ENCODE assay signal across 28 cellular contexts in the genomic region with DNA sequence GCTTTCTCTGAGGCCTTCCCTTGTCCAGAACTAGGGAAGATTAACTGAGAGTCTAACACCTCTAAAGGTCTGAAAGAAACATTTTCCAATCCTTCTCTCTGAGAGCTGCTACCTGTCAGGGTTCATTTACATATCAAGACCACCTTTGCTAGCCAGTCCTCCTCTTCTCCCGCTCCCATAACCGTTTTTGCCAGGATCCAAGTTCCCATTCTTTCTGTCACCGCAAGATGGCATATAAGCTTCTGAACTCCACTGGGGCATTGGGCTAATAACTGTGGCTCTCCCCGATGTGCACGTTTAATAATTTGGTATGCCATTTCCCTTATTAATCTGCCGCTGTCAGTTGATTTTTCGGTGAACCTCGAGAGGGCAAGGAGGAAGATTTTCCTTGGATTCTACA.
DNase-seq lines count a peak whose midpoint lies in the region; ATAC-seq and TF ChIP-seq lines count a peak whose summit lies in the region.
"Had no signal": no experiment of that assay in that cellular context is flagged by ENCODE, and none has a peak within 500 bp of the region (broad histone marks: within the 10 kb centered on the region; RNA-seq: fewer than 3 reads in every experiment).

No MANE protein-coding gene starts in this region.

- in situ Hi-C loops in KBM-7 (cut with MboI; ENCODE audit: low pct_unique_long_range_greater_than_20kb, low sequenced_read_pairs) = no loop called here

- no peak for ATAC-seq in HG02623 (IDR thresholded peaks at IDR 0.05; ENCODE audit: unreplicated experiment)
- ATAC-seq: K562; mucosa of descending colon; natural killer cell treated with Interleukin-12 subunit alpha and Interleukin-12 subunit beta and Interleukin-15 and Interleukin-18, amount 100 ng/mL, for 72 hours had no signal

- no peak for TF ChIP-seq CTCF in VCaP (conservative IDR thresholded peaks at IDR 0.05)

- DNase-seq in NCI-H82 (lab: John Stamatoyannopoulos, UW) = peak; percentile 19
- DNase-seq in NCI-H82 treated with DMSO at 0.1 percent for 48 hours (lab: John Stamatoyannopoulos, UW; ENCODE audit: unreplicated experiment) = no peak
- DNase-seq in iPS DF 19.7 (ENCODE audit: low read depth, low spot score) = peak; percentile 1
- DNase-seq in anterior cingulate cortex (lab: John Stamatoyannopoulos, UW) = no peak
- no peak for DNase-seq in hepatic stellate cell (ENCODE audit: low spot score)
- DNase-seq in KBM-7 = no peak
- DNase-seq: activated B cell treated with CpG ODN at 0.5 μM for 24 hours; activated CD4-positive, alpha-beta T cell treated with anti-CD3 and anti-CD28 coated beads, Interleukin-2, amount 10 ng/mL, durations not matched to agents 7 days and 5 days; activated effector memory CD4-positive, alpha-beta T cell treated with anti-CD3 and anti-CD28 coated beads, Interleukin-2, amount 50 U/mL, for 16 hours; activated naive CD8-positive, alpha-beta T cell treated with anti-CD3 and anti-CD28 coated beads for 36 hours; activated T-cell treated with anti-CD3 and anti-CD28 coated beads, Interleukin-2, amount 50 U/mL, for 24 hours; aorta; Calu3; DMS79 treated with DMSO at 0.1 percent for 48 hours; erythroblast; head of caudate nucleus; MM.1S; mucosa of descending colon; NCI-H2029; small intestine; stimulated activated naive CD4-positive, alpha-beta T cell; T1000 had no signal

- peak overlapping the region; percentile 56; the same call in 1 of the 2 replicates for H3K27ac ChIP-seq in VCaP
- H3K27ac ChIP-seq: cardiac muscle cell, SJSA1 had no signal

Comparison
In these comparisons a context has a peak if more than half of its experiments do, and no peak if none do; other contexts are left out.
1. DNase-seq: peak in NCI-H82 (single experiment) and iPS DF 19.7 (single experiment); none in NCI-H82 treated with DMSO at 0.1 percent for 48 hours (single experiment), anterior cingulate cortex (0 of 58), hepatic stellate cell (single experiment) and KBM-7 (single experiment).